27 cellular contexts compared by ENCODE assay signal in genomic region chr4:111126340-111126739, GRCh38.
"Had no signal": no experiment of that assay in that cellular context is flagged by ENCODE, and none has a peak within 500 bp of the region (broad histone marks: within the 10 kb centered on the region; RNA-seq: fewer than 3 reads in every experiment).

No MANE protein-coding gene starts in this region.

- H3K4me3 ChIP-seq: pancreas, psoas muscle, skin epidermis, stomach, thoracic aorta, thyroid gland, tibial nerve, upper lobe of left lung, vagina had no signal

- FAIRE-seq: pancreas, urothelium cell line had no signal

- H3K4me1 ChIP-seq: pancreas, psoas muscle, stomach, thyroid gland, tibial nerve, upper lobe of left lung, vagina had no signal

- H3K9me3 Mint-ChIP-seq: nephron progenitor cell had no signal

- H3K36me3 Mint-ChIP-seq: naive thymus-derived CD8-positive, alpha-beta T cell; natural killer cell treated with Interleukin-12 subunit alpha and Interleukin-12 subunit beta and Interleukin-15 and Interleukin-18, amount 100 ng/mL, for 72 hours; stimulated activated effector memory CD8-positive, alpha-beta T cell treated with anti-CD3 and anti-CD28 coated beads, Interleukin-12 subunit alpha, Interleukin-12 subunit beta, amount 100 ng/mL, for 72 hours; stimulated activated naive B cell treated with anti-CD40 and anti-IgM and Interleukin-4, amounts not matched to agents 10 μg/mL and 1 μg/mL and 100 μg/mL, for 72 hours had no signal

- H3K27me3 Mint-ChIP-seq: naive thymus-derived CD8-positive, alpha-beta T cell; natural killer cell treated with Interleukin-12 subunit alpha and Interleukin-12 subunit beta and Interleukin-15 and Interleukin-18, amount 100 ng/mL, for 72 hours; stimulated activated naive B cell treated with anti-CD40 and anti-IgM and Interleukin-4, amounts not matched to agents 10 μg/mL and 1 μg/mL and 100 μg/mL, for 72 hours; stimulated activated naive CD8-positive, alpha-beta T cell treated with anti-CD3 and anti-CD28 coated beads, Interleukin-15, Interleukin-2, amounts not matched to agents 100 ng/mL and 50 ng/mL, for 24 hours had no signal

- DNase-seq: naive thymus-derived CD8-positive, alpha-beta T cell; nephron progenitor cell; nucleus accumbens; pancreas; psoas muscle; right cardiac atrium; stimulated activated CD4-positive, alpha-beta T cell treated with anti-CD3 and anti-CD28 coated beads, Interleukin-15, amount 100 ng/mL, for 24 hours; stimulated activated CD4-positive, alpha-beta T cell treated with anti-CD3 and anti-CD28 coated beads, Interleukin-2, amount 100 ng/mL, for 24 hours; stimulated activated CD4-positive, alpha-beta T cell treated with anti-CD3 and anti-CD28 coated beads, Interleukin-2, amount 100 ng/mL, for 48 hours; stimulated activated CD4-positive, alpha-beta T cell treated with anti-CD3 and anti-CD28 coated beads, Interleukin-4, amount 100 ng/mL, for 24 hours; stimulated activated naive B cell treated with anti-CD40 and anti-IgM and Interleukin-4, amounts not matched to agents 10 μg/mL and 1 μg/mL and 100 μg/mL, for 72 hours; stimulated activated naive CD4-positive, alpha-beta T cell treated with Interleukin-2 at 50 U/mL for 16 hours; stomach; thyroid gland; trophoblast cell; upper lobe of left lung had no signal

- H3K27ac Mint-ChIP-seq: naive thymus-derived CD8-positive, alpha-beta T cell; natural killer cell treated with Interleukin-12 subunit alpha and Interleukin-12 subunit beta and Interleukin-15 and Interleukin-18, amount 100 ng/mL, for 72 hours; nephron progenitor cell; stimulated activated effector memory CD8-positive, alpha-beta T cell treated with anti-CD3 and anti-CD28 coated beads, Interleukin-12 subunit alpha, Interleukin-12 subunit beta, amount 100 ng/mL, for 72 hours; stimulated activated naive B cell treated with anti-CD40 and anti-IgM and Interleukin-4, amounts not matched to agents 10 μg/mL and 1 μg/mL and 100 μg/mL, for 72 hours; stimulated activated naive CD8-positive, alpha-beta T cell treated with anti-CD3 and anti-CD28 coated beads, Interleukin-15, Interleukin-2, amounts not matched to agents 100 ng/mL and 50 ng/mL, for 24 hours had no signal

- H3K4me1 Mint-ChIP-seq: naive thymus-derived CD8-positive, alpha-beta T cell; nephron progenitor cell; stimulated activated effector memory CD8-positive, alpha-beta T cell treated with anti-CD3 and anti-CD28 coated beads, Interleukin-12 subunit alpha, Interleukin-12 subunit beta, amount 100 ng/mL, for 72 hours; stimulated activated naive B cell treated with anti-CD40 and anti-IgM and Interleukin-4, amounts not matched to agents 10 μg/mL and 1 μg/mL and 100 μg/mL, for 72 hours had no signal

- H3K36me3 ChIP-seq: neutrophil, pancreas, stomach, thoracic aorta, thyroid gland, tibial nerve, upper lobe of left lung, vagina had no signal

- H3K27me3 ChIP-seq: neutrophil, pancreas, stomach, thyroid gland, tibial nerve, upper lobe of left lung, vagina had no signal

- H3K9me3 ChIP-seq: neutrophil, pancreas, psoas muscle, thoracic aorta, thyroid gland, tibial nerve, upper lobe of left lung, vagina had no signal

- H3K27ac ChIP-seq: neutrophil, pancreas, psoas muscle, skin epidermis, stomach, thoracic aorta, thyroid gland, tibial nerve, upper lobe of left lung, vagina had no signal

- ATAC-seq: naive thymus-derived CD8-positive, alpha-beta T cell; natural killer cell treated with Interleukin-12 subunit alpha and Interleukin-12 subunit beta and Interleukin-15 and Interleukin-18, amount 100 ng/mL, for 72 hours; pancreas; psoas muscle; right cardiac atrium; sciatic nerve; stimulated activated effector memory CD8-positive, alpha-beta T cell treated with anti-CD3 and anti-CD28 coated beads, Interleukin-12 subunit alpha, Interleukin-12 subunit beta, amount 100 ng/mL, for 72 hours; stimulated activated naive B cell treated with anti-CD40 and anti-IgM and Interleukin-4, amounts not matched to agents 10 μg/mL and 1 μg/mL and 100 μg/mL, for 72 hours had no signal

- H3K4me3 Mint-ChIP-seq: naive thymus-derived CD8-positive, alpha-beta T cell; natural killer cell treated with Interleukin-12 subunit alpha and Interleukin-12 subunit beta and Interleukin-15 and Interleukin-18, amount 100 ng/mL, for 72 hours; nephron progenitor cell; neural crest cell; stimulated activated effector memory CD8-positive, alpha-beta T cell treated with anti-CD3 and anti-CD28 coated beads, Interleukin-12 subunit alpha, Interleukin-12 subunit beta, amount 100 ng/mL, for 72 hours; stimulated activated naive B cell treated with anti-CD40 and anti-IgM and Interleukin-4, amounts not matched to agents 10 μg/mL and 1 μg/mL and 100 μg/mL, for 72 hours; stimulated activated naive CD8-positive, alpha-beta T cell treated with anti-CD3 and anti-CD28 coated beads, Interleukin-15, Interleukin-2, amounts not matched to agents 100 ng/mL and 50 ng/mL, for 24 hours had no signal
